In the genomic region with DNA sequence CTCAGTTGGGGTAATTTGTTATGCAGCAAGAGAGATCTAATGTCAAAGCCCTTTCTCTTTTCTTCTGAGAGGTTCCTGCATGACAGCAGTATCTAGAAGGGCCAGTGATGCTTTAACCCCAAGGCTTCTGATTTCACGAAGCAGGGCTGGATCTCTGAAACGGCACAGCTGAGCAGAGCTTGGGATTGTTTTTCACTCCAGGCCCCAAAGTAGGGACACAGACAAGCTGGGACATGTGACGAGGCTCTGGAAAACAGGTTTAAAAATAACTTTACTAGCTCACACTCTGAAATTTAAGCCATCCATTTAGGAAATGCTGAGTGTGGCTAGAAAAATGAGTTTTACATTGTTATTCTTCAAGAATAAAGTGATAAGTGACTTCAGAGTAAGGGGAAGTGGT, we compare ENCODE assay signal across 16 cellular contexts.
DNase-seq lines count a peak whose midpoint lies in the region; ATAC-seq, FAIRE-seq and TF ChIP-seq lines count a peak whose summit lies in the region.
"Had no signal": no experiment of that assay in that cellular context is flagged by ENCODE, and none has a peak within 500 bp of the region (broad histone marks: within the 10 kb centered on the region; RNA-seq: fewer than 3 reads in every experiment).

No MANE protein-coding gene starts in this region.

- no peak for TF ChIP-seq POLR2A in vagina (IDR thresholded peaks at IDR 0.05)

- FAIRE-seq in frontal cortex (lab: Jason Lieb, UNC): no peak

- peaks cover 73% of the 10 kb centered on the region for H3K79me2 ChIP-seq in neural progenitor cell (ENCODE audit: low read depth)

- no peaks in the 10 kb centered on the region for H3K27me3 Mint-ChIP-seq in neural progenitor cell (ENCODE audit: insufficient read depth, low read depth)

- peaks cover 32% of the 10 kb centered on the region for H3F3A ChIP-seq in neural progenitor cell (ENCODE audit: low read depth)

- H3K4me1 ChIP-seq in ascending aorta (peaks cover 0 to 23% of the 10 kb centered on the region in 2 donors), heart right ventricle (peaks cover 0 to 51% (median 27%) of the 10 kb centered on the region in 9 donors), neural progenitor cell (peaks cover 30% of the 10 kb centered on the region), vagina (peaks cover 20% of the 10 kb centered on the region)

- no peak overlapping the region for H2AFZ ChIP-seq in neural progenitor cell (replicated peaks)

- H3K36me3 ChIP-seq in ascending aorta (no peaks in the 10 kb centered on the region), heart right ventricle (no peaks in the 10 kb centered on the region), neural progenitor cell (no peaks in the 10 kb centered on the region), vagina (no peaks in the 10 kb centered on the region)
- H3K36me3 ChIP-seq: stomach had no signal

- peaks cover 33% of the 10 kb centered on the region for H3K4me1 Mint-ChIP-seq in neural progenitor cell
- no peaks in the 10 kb centered on the region for H3K4me1 Mint-ChIP-seq in stimulated activated effector memory CD8-positive, alpha-beta T cell treated with anti-CD3 and anti-CD28 coated beads, Interleukin-12 subunit alpha, Interleukin-12 subunit beta, amount 100 ng/mL, for 72 hours
- H3K4me1 Mint-ChIP-seq: immature natural killer cell had no signal

- no peak overlapping the region for H3K27ac Mint-ChIP-seq in neural progenitor cell
- H3K27ac Mint-ChIP-seq in stimulated activated effector memory CD8-positive, alpha-beta T cell treated with anti-CD3 and anti-CD28 coated beads, Interleukin-12 subunit alpha, Interleukin-12 subunit beta, amount 100 ng/mL, for 72 hours: no peak overlapping the region
- H3K27ac Mint-ChIP-seq: immature natural killer cell had no signal

- H4K20me1 ChIP-seq in neural progenitor cell (ENCODE audit: low read depth): peaks cover 22% of the 10 kb centered on the region

- intact Hi-C loops in ascending aorta (cut with DNase I) (loop anchor here (2.0 to 5.0 kb wide), 5 partner anchors 35 to 493 kb away; no protein-coding TSS in a partner anchor), heart right ventricle (cut with DNase I) (loop anchor here in 4 of 10 donors (10.0 kb wide), 5 partner anchors 105 to 495 kb away; partner anchors contain the start of gene GALNT17 (in 2 of the 4)), vagina (cut with DNase I) (no loop called here)

- ATAC-seq in heart right ventricle: peak; percentile 38 to 80 (median 66)
- ATAC-seq in stimulated activated effector memory CD8-positive, alpha-beta T cell treated with anti-CD3 and anti-CD28 coated beads, Interleukin-12 subunit alpha, Interleukin-12 subunit beta, amount 100 ng/mL, for 72 hours: no peak
- ATAC-seq: activated CD4-positive, CD25-positive, alpha-beta regulatory T cell treated with anti-CD3 and anti-CD28 coated beads, Interleukin-2, amount 50 U/mL, for 24 hours had no signal

- no peaks in the 10 kb centered on the region for H3K27me3 ChIP-seq in ascending aorta
- H3K27me3 ChIP-seq in heart right ventricle: no peaks in the 10 kb centered on the region
- H3K27me3 ChIP-seq in neural progenitor cell: no peaks in the 10 kb centered on the region
- no peaks in the 10 kb centered on the region for H3K27me3 ChIP-seq in vagina
- H3K27me3 ChIP-seq: stomach had no signal

- H3K9me3 ChIP-seq in ascending aorta: no peaks in the 10 kb centered on the region
- peaks cover 0 to 7% (median 0%) of the 10 kb centered on the region in 11 donors for H3K9me3 ChIP-seq in heart right ventricle
- no peaks in the 10 kb centered on the region for H3K9me3 ChIP-seq in neural progenitor cell (ENCODE audit: low read depth)
- H3K9me3 ChIP-seq in vagina: no peaks in the 10 kb centered on the region

- H3K4me2 ChIP-seq in neural progenitor cell: no peak overlapping the region

- no peak overlapping the region for H3K4me3 Mint-ChIP-seq in neural progenitor cell
- H3K4me3 Mint-ChIP-seq in stimulated activated effector memory CD8-positive, alpha-beta T cell treated with anti-CD3 and anti-CD28 coated beads, Interleukin-12 subunit alpha, Interleukin-12 subunit beta, amount 100 ng/mL, for 72 hours: no peak overlapping the region
- H3K4me3 Mint-ChIP-seq: immature natural killer cell had no signal

- no peak overlapping the region for H3K9ac ChIP-seq in neural progenitor cell

- H3K36me3 Mint-ChIP-seq in neural progenitor cell: peaks cover 2% of the 10 kb centered on the region
- H3K36me3 Mint-ChIP-seq in stimulated activated effector memory CD8-positive, alpha-beta T cell treated with anti-CD3 and anti-CD28 coated beads, Interleukin-12 subunit alpha, Interleukin-12 subunit beta, amount 100 ng/mL, for 72 hours: no peaks in the 10 kb centered on the region
- H3K36me3 Mint-ChIP-seq: immature natural killer cell had no signal

- WGBS in heart right ventricle, 2 donors: 13 to 19% methylated on average over 3 of the region's 3 CpGs

- TF ChIP-seq CTCF in ascending aorta (IDR thresholded peaks at IDR 0.05) (no peak), heart right ventricle (IDR thresholded peaks at IDR 0.05) (no peak), neural progenitor cell (IDR thresholded peaks at IDR 0.05) (no peak), vagina (IDR thresholded peaks at IDR 0.05) (no peak)

- no peak for DNase-seq in ascending aorta (ENCODE audit: low spot score in 2 of 2)
- peak in 1 of 2 donors; percentile 41 for DNase-seq in heart right ventricle
- peak; percentile 11 for DNase-seq in neural progenitor cell (ENCODE audit: low spot score)
- DNase-seq in vagina (ENCODE audit: extremely low spot score in 2 of 2): no peak
- DNase-seq in frontal cortex (ENCODE audit: low spot score in 2 of 2): no peak
- DNase-seq in stimulated activated effector memory CD8-positive, alpha-beta T cell treated with anti-CD3 and anti-CD28 coated beads, Interleukin-12 subunit alpha, Interleukin-12 subunit beta, amount 100 ng/mL, for 72 hours (ENCODE audit: low spot score in 2 of 2): no peak
- DNase-seq in UCSD-AML1 (lab: John Stamatoyannopoulos, UW; ENCODE audit: unreplicated experiment): no peak
- DNase-seq: activated naive CD4-positive, alpha-beta T cell; immature natural killer cell; KG1; NCI-H1417 treated with DMSO at 0.1 percent for 48 hours; NCI-H226; SHP77 treated with DMSO at 0.1 percent for 48 hours; stomach; T-helper 2 cell had no signal

- H3K4me3 ChIP-seq in ascending aorta (no peak overlapping the region), heart right ventricle (no peak overlapping the region), neural progenitor cell (no peak overlapping the region), vagina (no peak overlapping the region)
- H3K4me3 ChIP-seq: stomach had no signal

- no peaks in the 10 kb centered on the region for H3K9me3 Mint-ChIP-seq in neural progenitor cell
- peaks cover 7% of the 10 kb centered on the region for H3K9me3 Mint-ChIP-seq in stimulated activated effector memory CD8-positive, alpha-beta T cell treated with anti-CD3 and anti-CD28 coated beads, Interleukin-12 subunit alpha, Interleukin-12 subunit beta, amount 100 ng/mL, for 72 hours

- peak overlapping the region; percentile 79 to 84 for H3K27ac ChIP-seq in ascending aorta
- peak overlapping the region; percentile 52 to 90 (median 86) for H3K27ac ChIP-seq in heart right ventricle
- peak overlapping the region; percentile 50 for H3K27ac ChIP-seq in neural progenitor cell
- H3K27ac ChIP-seq in vagina: peak overlapping the region; percentile 66
